8 cellular contexts compared by ENCODE assay signal in the genomic region with DNA sequence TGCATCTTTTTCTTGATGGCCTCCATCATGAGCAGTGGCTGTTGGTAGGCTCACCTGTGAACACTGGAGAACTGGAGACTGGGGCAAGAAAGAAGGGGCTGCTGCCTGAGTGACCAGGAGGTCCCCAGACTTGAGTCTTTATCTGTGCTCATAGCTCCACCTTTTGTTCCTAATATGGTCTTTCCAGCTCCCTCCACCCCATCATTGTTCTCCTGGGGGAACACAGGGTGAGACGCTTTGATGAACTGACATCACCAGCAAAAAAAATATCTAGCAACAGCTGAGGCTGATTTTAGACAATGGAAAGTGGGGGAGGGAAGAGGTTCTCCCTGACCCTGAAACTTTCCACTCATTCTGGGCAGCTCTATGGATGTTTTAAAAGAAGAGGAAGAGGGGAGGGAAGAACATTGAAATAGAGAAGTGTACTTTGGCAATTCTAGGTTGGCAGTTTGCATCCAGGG. TPM values are rescaled to one million over a fixed set of nuclear protein-coding genes. Genes with fewer than 3 reads are reported as not detected.
A peak's percentile ranks its signal among the peaks of the same experiment; 100 is the strongest.
DNase-seq lines count a peak whose midpoint lies in the region; ATAC-seq, FAIRE-seq and TF ChIP-seq lines count a peak whose summit lies in the region.

A gene (minus strand): TSS at position 111 of the 461 bp plus-strand sequence. CDS start 82 bp downstream, at position 29.

- TF ChIP-seq CTCF in pancreas (IDR thresholded peaks at IDR 0.05), result no peak

- H3K4me1 ChIP-seq in SJSA1 (replicated peaks), result peaks cover 27% of the 10 kb centered on the region
- H3K4me1 ChIP-seq in pancreas, result peaks cover 8 to 15% (median 9%) of the 10 kb centered on the region in 3 donors

- no peaks in the 10 kb centered on the region for H3K9me3 ChIP-seq in SJSA1 (replicated peaks)
- no peaks in the 10 kb centered on the region for H3K9me3 ChIP-seq in pancreas

- ATAC-seq in pancreas (peak in 2 of 4 donors; percentile 2 to 9), GM18858 (IDR thresholded peaks at IDR 0.05; ENCODE audit: unreplicated experiment) (no peak), HG03095 (IDR thresholded peaks at IDR 0.05; ENCODE audit: unreplicated experiment) (no peak), GM21381 (IDR thresholded peaks at IDR 0.05; ENCODE audit: unreplicated experiment) (no peak)

- no peaks in the 10 kb centered on the region for H3K27me3 ChIP-seq in SJSA1 (replicated peaks)
- H3K27me3 ChIP-seq in pancreas, result no peaks in the 10 kb centered on the region

- DNase-seq in H4 (ENCODE audit: low spot score), result no peak
- peak; percentile 55 to 71 for DNase-seq in SJSA1 (ENCODE audit: low read depth in 1 of 2, low spot score in 2 of 2)
- no peak for DNase-seq in frontal cortex (ENCODE audit: low spot score in 2 of 2)
- DNase-seq in pancreas, result no peak
- no peak for DNase-seq in NCI-H1105 (lab: John Stamatoyannopoulos, UW)

- no peak within 1 kb of the TSS for H3K27ac ChIP-seq in SJSA1
- peak within 1 kb of the TSS in 2 of 4 donors; percentile 2 to 7 for H3K27ac ChIP-seq in pancreas

- FAIRE-seq in frontal cortex (lab: Jason Lieb, UNC) (no peak), pancreas (lab: Jason Lieb, UNC) (no peak)

- intact Hi-C loops in pancreas (cut with DNase I), result no loop called here

- WGBS in pancreas, 2 donors, result 7 to 17% methylated on average over 1 of the region's 1 CpG

- H3K36me3 ChIP-seq in SJSA1 (no peaks in the 10 kb centered on the region), pancreas (no peaks in the 10 kb centered on the region)

- H3K4me3 ChIP-seq in SJSA1, result no peak within 1 kb of the TSS
- no peak within 1 kb of the TSS for H3K4me3 ChIP-seq in pancreas

RNA-seq across cellular contexts. Expression of the gene that starts here (rescaled TPM):
- 482 and 546 TPM in 2 replicates for total RNA-seq in H4 (2014; rRNA removed; shearing (Covaris generic))
- 847 and 1,117 TPM in 2 replicates for total RNA-seq in SJSA1 (2014; rRNA removed; shearing (Covaris generic))
- total RNA-seq in frontal cortex (245 TPM), pancreas (100 to 1,000 TPM in 2 of 6 donors, 10 to 100 TPM in 4; 49.0 to 158 (median 90.2) TPM)
- 100 to 1,000 TPM in 1 of 2 donors, 10 to 100 TPM in 1; 47.7 to 116 TPM for polyA plus RNA-seq in pancreas

Comparison
In these comparisons a context has a peak if more than half of its experiments do, and no peak if none do; other contexts are left out.
1. DNase-seq: peak in SJSA1 (2 of 2); none in H4 (single experiment), frontal cortex (0 of 2), pancreas (0 of 6) and NCI-H1105 (single experiment).